ENCODE assay signal across 20 cellular contexts in genomic region chr2:205119141-205119540, GRCh38.
"Had no signal": no experiment of that assay in that cellular context is flagged by ENCODE, and none has a peak within 500 bp of the region (broad histone marks: within the 10 kb centered on the region; RNA-seq: fewer than 3 reads in every experiment).

No MANE protein-coding gene starts in this region.

- H3K9me3 ChIP-seq: heart left ventricle, neutrophil, psoas muscle, sigmoid colon, tibial artery, upper lobe of left lung, uterus had no signal

- H3K4me1 ChIP-seq: heart left ventricle, psoas muscle, sigmoid colon, tibial artery, upper lobe of left lung, uterus had no signal

- H3K36me3 ChIP-seq: neutrophil, sigmoid colon, upper lobe of left lung, uterus had no signal

- DNase-seq: effector CD4-positive, alpha-beta T cell; endodermal cell; foreskin melanocyte; heart left ventricle; hippocampal formation; left cardiac atrium; left ventricle myocardium superior; mesendoderm; naive B cell; psoas muscle; sigmoid colon; stimulated activated CD4-positive, alpha-beta T cell treated with anti-CD3 and anti-CD28 coated beads, Interleukin-12 subunit alpha, Interleukin-12 subunit beta, amount 100 ng/mL, for 4 hours; stimulated activated naive CD8-positive, alpha-beta T cell treated with anti-CD3 and anti-CD28 coated beads, Interleukin-15, Interleukin-2, amounts not matched to agents 100 U/mL and 50 U/mL, for 24 hours; tibial artery; upper lobe of left lung; uterus had no signal

- H3K4me3 ChIP-seq: coronary artery, heart left ventricle, lung, psoas muscle, sigmoid colon, skin epidermis, tibial artery, upper lobe of left lung, uterus had no signal

- H3K27me3 ChIP-seq: heart left ventricle, neutrophil, sigmoid colon, tibial artery, upper lobe of left lung, uterus had no signal

- ATAC-seq: heart left ventricle; left cardiac atrium; left ventricle myocardium superior; psoas muscle; stimulated activated naive CD8-positive, alpha-beta T cell treated with anti-CD3 and anti-CD28 coated beads, Interleukin-15, Interleukin-2, amounts not matched to agents 100 U/mL and 50 U/mL, for 24 hours had no signal

- H3K27ac ChIP-seq: coronary artery, heart left ventricle, neutrophil, psoas muscle, sigmoid colon, skin epidermis, tibial artery, upper lobe of left lung, uterus had no signal
